Comparison of ENCODE assay signal across 28 cellular contexts in genomic region chr1:22440582-22440981, GRCh38.
"Had no signal": no experiment of that assay in that cellular context is flagged by ENCODE, and none has a peak within 500 bp of the region (broad histone marks: within the 10 kb centered on the region; RNA-seq: fewer than 3 reads in every experiment).

No MANE protein-coding gene starts in this region.

- FAIRE-seq: frontal cortex had no signal

- H3K9me3 ChIP-seq: body of pancreas, colonic mucosa had no signal

- H3K4me3 ChIP-seq: adrenal gland, body of pancreas, colonic mucosa had no signal

- ATAC-seq: activated CD4-positive, alpha-beta T cell treated with anti-CD3 and anti-CD28 coated beads for 36 hours; activated CD8-positive, alpha-beta memory T cell treated with anti-CD3 and anti-CD28 coated beads, Interleukin-2, amount 10 ng/mL, durations not matched to agents 7 days and 5 days; activated CD8-positive, alpha-beta T cell treated with anti-CD3 and anti-CD28 coated beads, Interleukin-2, amount 10 ng/mL, durations not matched to agents 7 days and 5 days; activated naive CD8-positive, alpha-beta T cell treated with anti-CD3 and anti-CD28 coated beads, Interleukin-2, amount 50 U/mL, for 24 hours; body of pancreas; esophagus mucosa had no signal

- H3K4me1 ChIP-seq: adrenal gland, colonic mucosa had no signal

- H3K4me1 Mint-ChIP-seq: activated CD4-positive, alpha-beta T cell treated with anti-CD3 and anti-CD28 coated beads for 36 hours; activated CD4-positive, alpha-beta T cell treated with anti-CD3 and anti-CD28 coated beads, Interleukin-2, amount 10 ng/mL, durations not matched to agents 24 days and 14 days; activated CD8-positive, alpha-beta memory T cell treated with anti-CD3 and anti-CD28 coated beads, Interleukin-2, amount 10 ng/mL, durations not matched to agents 7 days and 5 days; activated naive CD4-positive, alpha-beta T cell treated with anti-CD3 and anti-CD28 coated beads, Interleukin-2, amount 50 U/mL, for 24 hours had no signal

- H3K4me3 Mint-ChIP-seq: activated CD4-positive, alpha-beta memory T cell treated with anti-CD3 and anti-CD28 coated beads for 36 hours; activated CD4-positive, alpha-beta T cell treated with anti-CD3 and anti-CD28 coated beads for 36 hours; activated CD4-positive, alpha-beta T cell treated with anti-CD3 and anti-CD28 coated beads, Interleukin-2, amount 10 ng/mL, durations not matched to agents 24 days and 14 days; activated CD8-positive, alpha-beta memory T cell treated with anti-CD3 and anti-CD28 coated beads, Interleukin-2, amount 10 ng/mL, durations not matched to agents 7 days and 5 days; activated CD8-positive, alpha-beta T cell treated with anti-CD3 and anti-CD28 coated beads, Interleukin-2, amount 10 ng/mL, durations not matched to agents 7 days and 5 days; activated naive CD4-positive, alpha-beta T cell treated with anti-CD3 and anti-CD28 coated beads for 36 hours; activated naive CD4-positive, alpha-beta T cell treated with anti-CD3 and anti-CD28 coated beads, Interleukin-2, amount 50 U/mL, for 24 hours; activated naive CD8-positive, alpha-beta T cell treated with anti-CD3 and anti-CD28 coated beads for 36 hours; activated naive CD8-positive, alpha-beta T cell treated with anti-CD3 and anti-CD28 coated beads, Interleukin-2, amount 50 U/mL, for 24 hours; activated T-helper 1 cell treated with anti-CD3 and anti-CD28 coated beads, Interleukin-12 subunit alpha, Interleukin-12 subunit beta, Interleukin-2, Interleukin-4 antibody, amounts not matched to agents 30 ng/mL and 10 ng/mL and 1 ng/mL, durations not matched to agents 14 hours and 24 hours and 36 hours had no signal

- H3K36me3 ChIP-seq: adrenal gland, colonic mucosa had no signal

- H3K27ac ChIP-seq: adrenal gland, body of pancreas, colonic mucosa had no signal

- DNase-seq: activated CD4-positive, alpha-beta memory T cell treated with anti-CD3 and anti-CD28 coated beads for 36 hours; activated CD4-positive, alpha-beta T cell treated with anti-CD3 and anti-CD28 coated beads for 36 hours; activated CD4-positive, alpha-beta T cell treated with anti-CD3 and anti-CD28 coated beads, Interleukin-2, amount 10 ng/mL, durations not matched to agents 24 days and 14 days; activated CD4-positive, CD25-positive, alpha-beta regulatory T cell; activated CD4-positive, CD25-positive, alpha-beta regulatory T cell treated with anti-CD3 and anti-CD28 coated beads, Interleukin-2, amount 50 U/mL, for 72 hours; activated CD8-positive, alpha-beta memory T cell treated with anti-CD3 and anti-CD28 coated beads, Interleukin-2, amount 10 ng/mL, durations not matched to agents 7 days and 5 days; activated CD8-positive, alpha-beta memory T cell treated with anti-CD3 and anti-CD28 coated beads, Interleukin-2, amount 50 U/mL, for 4 hours; activated CD8-positive, alpha-beta T cell treated with anti-CD3 and anti-CD28 coated beads, Interleukin-2, amount 10 ng/mL, durations not matched to agents 7 days and 5 days; activated effector memory CD4-positive, alpha-beta T cell treated with anti-CD3 and anti-CD28 coated beads, Interleukin-2, amount 50 U/mL, for 16 hours; activated naive CD4-positive, alpha-beta T cell treated with anti-CD3 and anti-CD28 coated beads for 36 hours; activated naive CD8-positive, alpha-beta T cell treated with anti-CD3 and anti-CD28 coated beads for 36 hours; activated naive CD8-positive, alpha-beta T cell treated with anti-CD3 and anti-CD28 coated beads, Interleukin-2, amount 50 U/mL, for 24 hours; activated T-cell treated with anti-CD3 and anti-CD28 coated beads, Interleukin-2, amount 50 U/mL, for 1 hour; activated T-cell treated with anti-CD3 and anti-CD28 coated beads, Interleukin-2, amount 50 U/mL, for 48 hours; adrenal gland; amygdala; aorta; body of pancreas; caudate nucleus; colonic mucosa; effector CD8-positive, alpha-beta T cell; foreskin fibroblast; head of caudate nucleus had no signal

- H3K27ac Mint-ChIP-seq: activated CD4-positive, alpha-beta memory T cell treated with anti-CD3 and anti-CD28 coated beads for 36 hours; activated CD4-positive, alpha-beta T cell treated with anti-CD3 and anti-CD28 coated beads for 36 hours; activated CD4-positive, alpha-beta T cell treated with anti-CD3 and anti-CD28 coated beads, Interleukin-2, amount 10 ng/mL, durations not matched to agents 24 days and 14 days; activated CD8-positive, alpha-beta memory T cell treated with anti-CD3 and anti-CD28 coated beads, Interleukin-2, amount 10 ng/mL, durations not matched to agents 7 days and 5 days; activated CD8-positive, alpha-beta T cell treated with anti-CD3 and anti-CD28 coated beads, Interleukin-2, amount 10 ng/mL, durations not matched to agents 7 days and 5 days; activated naive CD4-positive, alpha-beta T cell treated with anti-CD3 and anti-CD28 coated beads for 36 hours; activated naive CD4-positive, alpha-beta T cell treated with anti-CD3 and anti-CD28 coated beads, Interleukin-2, amount 50 U/mL, for 24 hours; activated naive CD8-positive, alpha-beta T cell treated with anti-CD3 and anti-CD28 coated beads for 36 hours; activated naive CD8-positive, alpha-beta T cell treated with anti-CD3 and anti-CD28 coated beads, Interleukin-2, amount 50 U/mL, for 24 hours; activated T-helper 1 cell treated with anti-CD3 and anti-CD28 coated beads, Interleukin-12 subunit alpha, Interleukin-12 subunit beta, Interleukin-2, Interleukin-4 antibody, amounts not matched to agents 30 ng/mL and 10 ng/mL and 1 ng/mL, durations not matched to agents 14 hours and 24 hours and 36 hours; activated T-helper 2 cell treated with anti-CD3 and anti-CD28 coated beads, Interferon-gamma antibody, Interleukin-2, Interleukin-4, amounts not matched to agents 10 μg/mL and 5 μg/mL and 100 μg/mL, durations not matched to agents 14 hours and 24 hours and 36 hours had no signal
